29 cellular contexts compared by ENCODE assay signal in genomic region chr10:37801557-37801956, GRCh38.
"Had no signal": no experiment of that assay in that cellular context is flagged by ENCODE, and none has a peak within 500 bp of the region (broad histone marks: within the 10 kb centered on the region; RNA-seq: fewer than 3 reads in every experiment).

No MANE protein-coding gene starts in this region.

- H3K36me3 Mint-ChIP-seq: stimulated activated effector memory CD8-positive, alpha-beta T cell treated with anti-CD3 and anti-CD28 coated beads, Interleukin-12 subunit alpha, Interleukin-12 subunit beta, amount 100 ng/mL, for 72 hours; type B pancreatic cell had no signal

- H3K4me1 ChIP-seq: stomach, suprapubic skin, testis, thyroid gland, tibial artery, tibial nerve, transverse colon, upper lobe of left lung, upper lobe of right lung, uterus, vagina had no signal

- H3K4me1 Mint-ChIP-seq: stimulated activated effector memory CD8-positive, alpha-beta T cell treated with anti-CD3 and anti-CD28 coated beads, Interleukin-12 subunit alpha, Interleukin-12 subunit beta, amount 100 ng/mL, for 72 hours; stimulated activated memory B cell treated with anti-CD40 and anti-IgM and Interleukin-4, amounts not matched to agents 10 μg/mL and 1 μg/mL and 100 μg/mL, for 72 hours; stimulated activated naive B cell treated with anti-CD40 and anti-IgM and Interleukin-4, amounts not matched to agents 10 μg/mL and 1 μg/mL and 100 μg/mL, for 72 hours; stimulated activated naive CD8-positive, alpha-beta T cell treated with anti-CD3 and anti-CD28 coated beads, Interleukin-15, amount 100 ng/mL, for 72 hours had no signal

- ATAC-seq: stimulated activated effector memory CD8-positive, alpha-beta T cell treated with anti-CD3 and anti-CD28 coated beads, Interleukin-12 subunit alpha, Interleukin-12 subunit beta, amount 100 ng/mL, for 72 hours; stimulated activated memory B cell treated with anti-CD40 and anti-IgM and Interleukin-4, amounts not matched to agents 10 μg/mL and 1 μg/mL and 100 μg/mL, for 72 hours; stimulated activated naive B cell treated with anti-CD40 and anti-IgM and Interleukin-4, amounts not matched to agents 10 μg/mL and 1 μg/mL and 100 μg/mL, for 72 hours; stimulated activated naive CD8-positive, alpha-beta T cell treated with anti-CD3 and anti-CD28 coated beads, Interleukin-15, amount 100 ng/mL, for 72 hours; stimulated activated naive CD8-positive, alpha-beta T cell treated with anti-CD3 and anti-CD28 coated beads, Interleukin-15, Interleukin-2, amounts not matched to agents 100 U/mL and 50 U/mL, for 24 hours; upper lobe of right lung had no signal

- H3K4me3 ChIP-seq: stomach, suprapubic skin, testis, thoracic aorta, thyroid gland, tibial artery, tibial nerve, transverse colon, upper lobe of left lung, upper lobe of right lung, uterus, vagina had no signal

- FAIRE-seq: urothelium cell line had no signal

- H3K4me3 Mint-ChIP-seq: stimulated activated effector memory CD8-positive, alpha-beta T cell treated with anti-CD3 and anti-CD28 coated beads, Interleukin-12 subunit alpha, Interleukin-12 subunit beta, amount 100 ng/mL, for 72 hours; stimulated activated memory B cell treated with anti-CD40 and anti-IgM and Interleukin-4, amounts not matched to agents 10 μg/mL and 1 μg/mL and 100 μg/mL, for 72 hours; stimulated activated naive B cell treated with anti-CD40 and anti-IgM and Interleukin-4, amounts not matched to agents 10 μg/mL and 1 μg/mL and 100 μg/mL, for 72 hours; stimulated activated naive CD8-positive, alpha-beta T cell treated with anti-CD3 and anti-CD28 coated beads, Interleukin-15, amount 100 ng/mL, for 72 hours; stimulated activated naive CD8-positive, alpha-beta T cell treated with anti-CD3 and anti-CD28 coated beads, Interleukin-15, Interleukin-2, amounts not matched to agents 100 ng/mL and 50 ng/mL, for 24 hours; type B pancreatic cell had no signal

- DNase-seq: stimulated activated CD4-positive, alpha-beta T cell treated with anti-CD3 and anti-CD28 coated beads, Interleukin-2, amount 100 ng/mL, for 48 hours; stimulated activated CD4-positive, alpha-beta T cell treated with anti-CD3 and anti-CD28 coated beads, Interleukin-4, amount 100 ng/mL, for 1 hour; stimulated activated CD4-positive, alpha-beta T cell treated with anti-CD3 and anti-CD28 coated beads, Interleukin-4, amount 100 ng/mL, for 24 hours; stimulated activated CD4-positive, alpha-beta T cell treated with anti-CD3 and anti-CD28 coated beads, Interleukin-4, amount 100 ng/mL, for 4 hours; stimulated activated CD8-positive, alpha-beta memory T cell treated with anti-CD3 and anti-CD28 coated beads, Interleukin-4, amount 100 ng/mL, for 48 hours; stimulated activated naive B cell treated with anti-CD40 and anti-IgM and Interleukin-4, amounts not matched to agents 10 μg/mL and 1 μg/mL and 100 μg/mL, for 72 hours; stimulated activated naive CD4-positive, alpha-beta T cell; stimulated activated naive CD4-positive, alpha-beta T cell treated with Interleukin-2 at 50 U/mL for 16 hours; stimulated activated naive CD8-positive, alpha-beta T cell treated with anti-CD3 and anti-CD28 coated beads, Interleukin-15, amount 100 ng/mL, for 72 hours; stimulated activated naive CD8-positive, alpha-beta T cell treated with anti-CD3 and anti-CD28 coated beads, Interleukin-15, Interleukin-2, amounts not matched to agents 100 U/mL and 50 U/mL, for 24 hours; stomach; substantia nigra; testis; thyroid gland; tibial artery; transverse colon; trophoblast cell; upper lobe of left lung; upper lobe of right lung; uterus had no signal

- H3K27ac ChIP-seq: stomach, suprapubic skin, testis, thoracic aorta, thyroid gland, tibial artery, tibial nerve, transverse colon, upper lobe of left lung, upper lobe of right lung, uterus, vagina had no signal

- H3K27me3 ChIP-seq: stomach, suprapubic skin, testis, thyroid gland, tibial artery, tibial nerve, transverse colon, upper lobe of left lung, upper lobe of right lung, uterus, vagina had no signal

- H3K27me3 Mint-ChIP-seq: stimulated activated memory B cell treated with anti-CD40 and anti-IgM and Interleukin-4, amounts not matched to agents 10 μg/mL and 1 μg/mL and 100 μg/mL, for 72 hours; stimulated activated naive B cell treated with anti-CD40 and anti-IgM and Interleukin-4, amounts not matched to agents 10 μg/mL and 1 μg/mL and 100 μg/mL, for 72 hours; stimulated activated naive CD8-positive, alpha-beta T cell treated with anti-CD3 and anti-CD28 coated beads, Interleukin-15, amount 100 ng/mL, for 72 hours; stimulated activated naive CD8-positive, alpha-beta T cell treated with anti-CD3 and anti-CD28 coated beads, Interleukin-15, Interleukin-2, amounts not matched to agents 100 ng/mL and 50 ng/mL, for 24 hours; type B pancreatic cell had no signal

- H3K36me3 ChIP-seq: thyroid gland, transverse colon, upper lobe of left lung, upper lobe of right lung, uterus, vagina had no signal

- H3K9me3 ChIP-seq: suprapubic skin, testis, thyroid gland, upper lobe of right lung, uterus, vagina had no signal

- H3K27ac Mint-ChIP-seq: stimulated activated effector memory CD8-positive, alpha-beta T cell treated with anti-CD3 and anti-CD28 coated beads, Interleukin-12 subunit alpha, Interleukin-12 subunit beta, amount 100 ng/mL, for 72 hours; stimulated activated memory B cell treated with anti-CD40 and anti-IgM and Interleukin-4, amounts not matched to agents 10 μg/mL and 1 μg/mL and 100 μg/mL, for 72 hours; stimulated activated naive B cell treated with anti-CD40 and anti-IgM and Interleukin-4, amounts not matched to agents 10 μg/mL and 1 μg/mL and 100 μg/mL, for 72 hours; stimulated activated naive CD8-positive, alpha-beta T cell treated with anti-CD3 and anti-CD28 coated beads, Interleukin-15, amount 100 ng/mL, for 72 hours; stimulated activated naive CD8-positive, alpha-beta T cell treated with anti-CD3 and anti-CD28 coated beads, Interleukin-15, Interleukin-2, amounts not matched to agents 100 ng/mL and 50 ng/mL, for 24 hours; type B pancreatic cell had no signal

- H3K9me3 Mint-ChIP-seq: type B pancreatic cell had no signal
